ENCODE assay signal across 15 cellular contexts in the genomic region with DNA sequence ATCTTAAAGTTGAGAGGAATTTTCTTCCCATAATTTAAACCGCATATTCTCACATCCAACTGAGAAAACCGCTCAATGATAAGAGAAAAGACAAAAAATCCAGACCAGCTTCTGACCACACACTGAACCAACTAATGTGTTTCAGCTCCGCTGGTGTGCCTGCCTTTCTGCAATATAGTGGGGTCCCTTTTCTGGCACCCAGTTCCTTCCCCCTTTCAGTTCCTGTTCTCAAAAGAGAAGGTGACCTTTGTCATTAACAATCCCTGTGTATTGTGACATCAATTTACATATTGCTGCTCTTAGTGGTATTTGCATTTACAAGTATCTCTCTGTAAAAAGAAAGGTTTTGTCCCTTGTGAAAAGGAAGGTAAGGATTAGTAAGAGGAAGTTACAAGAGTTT. TPM values are rescaled to one million over a fixed set of nuclear protein-coding genes. Genes with fewer than 3 reads are reported as not detected.
A peak's percentile ranks its signal among the peaks of the same experiment; 100 is the strongest.
DNase-seq lines count a peak whose midpoint lies in the region; ATAC-seq, FAIRE-seq and TF ChIP-seq lines count a peak whose summit lies in the region.
"Had no signal": no experiment of that assay in that cellular context is flagged by ENCODE, and none has a peak within 500 bp of the region (broad histone marks: within the 10 kb centered on the region; RNA-seq: fewer than 3 reads in every experiment).

No MANE protein-coding gene starts in this region.

- no peak overlapping the region for H3K27ac Mint-ChIP-seq in activated CD4-positive, alpha-beta memory T cell treated with anti-CD3 and anti-CD28 coated beads, Interleukin-2, amount 10 ng/mL, durations not matched to agents 7 days and 5 days
- H3K27ac Mint-ChIP-seq: stimulated activated naive CD8-positive, alpha-beta T cell treated with anti-CD3 and anti-CD28 coated beads, Interleukin-15, Interleukin-2, amounts not matched to agents 100 ng/mL and 50 ng/mL, for 24 hours had no signal

- no peaks in the 10 kb centered on the region for H4K20me1 ChIP-seq in smooth muscle cell (ENCODE audit: low read depth)

- H3K9me3 ChIP-seq in smooth muscle cell (replicated peaks; ENCODE audit: low read depth) = no peaks in the 10 kb centered on the region
- H3K9me3 ChIP-seq: gastroesophageal sphincter, spleen had no signal

- TF ChIP-seq POLR2A in GM12891 (IDR thresholded peaks at IDR 0.05; ENCODE audit: low read depth, low read length) = no peak

- no peak overlapping the region for H3K9ac ChIP-seq in smooth muscle cell (ENCODE audit: low read depth)

- H3K4me1 ChIP-seq in smooth muscle cell (ENCODE audit: low read depth) = no peaks in the 10 kb centered on the region
- H3K4me1 ChIP-seq: gastroesophageal sphincter had no signal

- no peaks in the 10 kb centered on the region for H3K4me1 Mint-ChIP-seq in activated CD4-positive, alpha-beta memory T cell treated with anti-CD3 and anti-CD28 coated beads, Interleukin-2, amount 10 ng/mL, durations not matched to agents 7 days and 5 days

- POLR2A ChIA-PET in activated CD4-positive, alpha-beta memory T cell treated with anti-CD3 and anti-CD28 coated beads, Interleukin-2, amount 10 ng/mL, durations not matched to agents 7 days and 5 days (lab: Charles Lee) = no interaction called here

- H3K9me3 Mint-ChIP-seq in activated CD4-positive, alpha-beta memory T cell treated with anti-CD3 and anti-CD28 coated beads, Interleukin-2, amount 10 ng/mL, durations not matched to agents 7 days and 5 days = no peaks in the 10 kb centered on the region

- H2AFZ ChIP-seq in smooth muscle cell (ENCODE audit: low read depth) = no peak overlapping the region

- no peak overlapping the region for H3K4me3 ChIP-seq in smooth muscle cell
- H3K4me3 ChIP-seq: gastroesophageal sphincter, spleen had no signal

- no peaks in the 10 kb centered on the region for H3K79me2 ChIP-seq in smooth muscle cell (ENCODE audit: low read depth)

- ATAC-seq in GM19468 (IDR thresholded peaks at IDR 0.05; ENCODE audit: extremely low read depth, unreplicated experiment) (peak; percentile 91), HG03108 (IDR thresholded peaks at IDR 0.05; ENCODE audit: unreplicated experiment) (peak; percentile 86)
- ATAC-seq: gastroesophageal sphincter had no signal

- H3K36me3 ChIP-seq in smooth muscle cell (ENCODE audit: low read depth) = no peaks in the 10 kb centered on the region
- H3K36me3 ChIP-seq: gastroesophageal sphincter, spleen had no signal

- peaks cover 29% of the 10 kb centered on the region for H3K27me3 ChIP-seq in smooth muscle cell (ENCODE audit: low read depth)
- H3K27me3 ChIP-seq: gastroesophageal sphincter, spleen had no signal

- peak; percentile 86 for FAIRE-seq in GM12891 (lab: Jason Lieb, UNC)

- H3F3A ChIP-seq in smooth muscle cell (ENCODE audit: low read depth) = no peaks in the 10 kb centered on the region

- DNase-seq in GM12891 (ENCODE audit: insufficient read length, low spot score) (peak; percentile 20), SIG-M5 (lab: John Stamatoyannopoulos, UW) (peak; percentile 81), smooth muscle cell (lab: John Stamatoyannopoulos, UW; ENCODE audit: unreplicated experiment) (no peak), NCI-H128 (lab: John Stamatoyannopoulos, UW; ENCODE audit: unreplicated experiment) (no peak), NCI-H748 (lab: John Stamatoyannopoulos, UW; ENCODE audit: unreplicated experiment) (no peak)
- DNase-seq in activated CD4-positive, alpha-beta memory T cell treated with anti-CD3 and anti-CD28 coated beads, Interleukin-2, amount 10 ng/mL, durations not matched to agents 7 days and 5 days = no peak
- DNase-seq: activated T-cell treated with anti-CD3 and anti-CD28 coated beads, Interleukin-2, amount 50 U/mL, for 48 hours; cerebellar nuclear complex; spleen had no signal

- no peak overlapping the region for H3K4me2 ChIP-seq in smooth muscle cell

- CTCF ChIA-PET in activated CD4-positive, alpha-beta memory T cell treated with anti-CD3 and anti-CD28 coated beads, Interleukin-2, amount 10 ng/mL, durations not matched to agents 7 days and 5 days (lab: Charles Lee) = no interaction called here

- no peaks in the 10 kb centered on the region for H3K36me3 Mint-ChIP-seq in activated CD4-positive, alpha-beta memory T cell treated with anti-CD3 and anti-CD28 coated beads, Interleukin-2, amount 10 ng/mL, durations not matched to agents 7 days and 5 days (ENCODE audit: low read depth)

- WGBS in smooth muscle cell (ENCODE audit: low lambda C conversion rate) = 35% methylated on average over 3 of the region's 3 CpGs

- H3K27me3 Mint-ChIP-seq in activated CD4-positive, alpha-beta memory T cell treated with anti-CD3 and anti-CD28 coated beads, Interleukin-2, amount 10 ng/mL, durations not matched to agents 7 days and 5 days = no peaks in the 10 kb centered on the region
- H3K27me3 Mint-ChIP-seq: stimulated activated naive CD8-positive, alpha-beta T cell treated with anti-CD3 and anti-CD28 coated beads, Interleukin-15, Interleukin-2, amounts not matched to agents 100 ng/mL and 50 ng/mL, for 24 hours had no signal

- no peak overlapping the region for H3K4me3 Mint-ChIP-seq in activated CD4-positive, alpha-beta memory T cell treated with anti-CD3 and anti-CD28 coated beads, Interleukin-2, amount 10 ng/mL, durations not matched to agents 7 days and 5 days
- H3K4me3 Mint-ChIP-seq: stimulated activated naive CD8-positive, alpha-beta T cell treated with anti-CD3 and anti-CD28 coated beads, Interleukin-15, Interleukin-2, amounts not matched to agents 100 ng/mL and 50 ng/mL, for 24 hours had no signal

- no peak for TF ChIP-seq CTCF in smooth muscle cell (IDR thresholded peaks at IDR 0.05; ENCODE audit: borderline replicate concordance, insufficient read depth, poor library complexity, severe bottlenecking)

- H3K27ac ChIP-seq in smooth muscle cell (ENCODE audit: low read depth) = no peak overlapping the region
- H3K27ac ChIP-seq: gastroesophageal sphincter had no signal

TF ChIP-seq in GM12891, 5 proteins besides CTCF, POLR2A, EP300 and RAD21:
- no peak for TF ChIP-seq POLR2AphosphoS5 (IDR thresholded peaks at IDR 0.05; ENCODE audit: low read depth, low read length)
- TF ChIP-seq SPI1 (IDR thresholded peaks at IDR 0.05; ENCODE audit: low read depth, low read length) = peak; percentile 92

RNA-seq across cellular contexts. Expression of a gene that starts 1.3 kb away (rescaled TPM):
- not detected for polyA plus RNA-seq in GM12891 (2012; ENCODE audit: low read depth, missing spikeins)
- total RNA-seq in smooth muscle cell = not detected in 2 replicates
- not detected in 2 replicates for polyA plus RNA-seq in smooth muscle cell
- not detected for total RNA-seq in activated CD4-positive, alpha-beta memory T cell treated with anti-CD3 and anti-CD28 coated beads, Interleukin-2, amount 10 ng/mL, durations not matched to agents 7 days and 5 days
- total RNA-seq: gastroesophageal sphincter, HT-29, mucosa of gallbladder had no signal

Comparison
In these comparisons a context has a peak if more than half of its experiments do, and no peak if none do; other contexts are left out.
1. DNase-seq: peak in GM12891 (single experiment) and SIG-M5 (single experiment); none in smooth muscle cell (single experiment), activated CD4-positive, alpha-beta memory T cell treated with anti-CD3 and anti-CD28 coated beads, Interleukin-2, amount 10 ng/mL, durations not matched to agents 7 days and 5 days (single experiment), NCI-H128 (single experiment) and NCI-H748 (single experiment).